In genomic region chr1:17923684-17924083, GRCh38 we compare ENCODE assay signal across 26 cellular contexts.
DNase-seq lines count a peak whose midpoint lies in the region; ATAC-seq and TF ChIP-seq lines count a peak whose summit lies in the region.
"Had no signal": no experiment of that assay in that cellular context is flagged by ENCODE, and none has a peak within 500 bp of the region (broad histone marks: within the 10 kb centered on the region; RNA-seq: fewer than 3 reads in every experiment).

No MANE protein-coding gene starts in this region.

- H3K27me3 Mint-ChIP-seq in naive thymus-derived CD8-positive, alpha-beta T cell = peaks cover 17 to 80% (median 43%) of the 10 kb centered on the region in 5 donors
- peaks cover 0 to 61% (median 39%) of the 10 kb centered on the region in 5 donors for H3K27me3 Mint-ChIP-seq in naive thymus-derived CD4-positive, alpha-beta T cell

- peaks cover 0 to 2% (median 0%) of the 10 kb centered on the region in 9 donors for H3K9me3 Mint-ChIP-seq in naive thymus-derived CD8-positive, alpha-beta T cell
- H3K9me3 Mint-ChIP-seq in naive thymus-derived CD4-positive, alpha-beta T cell = peaks cover 0 to 4% (median 0%) of the 10 kb centered on the region in 11 donors
- H3K9me3 Mint-ChIP-seq: activated naive CD8-positive, alpha-beta T cell treated with anti-CD3 and anti-CD28 coated beads, Interleukin-2, amount 50 U/mL, for 24 hours; central memory CD8-positive, alpha-beta T cell; stimulated activated naive CD8-positive, alpha-beta T cell treated with anti-CD3 and anti-CD28 coated beads, Interleukin-15, Interleukin-2, amounts not matched to agents 100 ng/mL and 50 ng/mL, for 24 hours had no signal

- intact Hi-C loops in right cardiac atrium (cut with DNase I) (loop anchor here in 3 of 4 donors (5.0 to 10.0 kb wide), 3 partner anchors 171 to 181 kb away; partner anchors contain the start of gene IGSF21 (in 1 of the 3)), left ventricle myocardium inferior (cut with micrococcal nuclease) (no loop called here)
- intact Hi-C loops in naive thymus-derived CD4-positive, alpha-beta T cell (cut with micrococcal nuclease) = loop anchor here in 1 of 2 donors (1.0 kb wide), 1 partner anchor 177 kb away; no protein-coding TSS in a partner anchor

- H3K4me1 Mint-ChIP-seq in naive thymus-derived CD8-positive, alpha-beta T cell = peaks cover 0 to 6% (median under 1%) of the 10 kb centered on the region in 4 donors
- peaks cover 0 to 11% (median 0%) of the 10 kb centered on the region in 7 donors for H3K4me1 Mint-ChIP-seq in naive thymus-derived CD4-positive, alpha-beta T cell
- H3K4me1 Mint-ChIP-seq: activated naive CD8-positive, alpha-beta T cell treated with anti-CD3 and anti-CD28 coated beads, Interleukin-2, amount 50 U/mL, for 24 hours; central memory CD8-positive, alpha-beta T cell; immature natural killer cell; naive B cell had no signal

- CTCF ChIA-PET in naive thymus-derived CD4-positive, alpha-beta T cell (lab: Charles Lee) = interaction anchor here (2.1 kb wide), 1 partner anchor 177 kb away, joined by 7 read pairs; no protein-coding TSS in a partner anchor

- H3K4me1 ChIP-seq in right cardiac atrium (ENCODE audit: control insufficient read depth, insufficient read depth, low read length) = no peaks in the 10 kb centered on the region
- peaks cover 7% of the 10 kb centered on the region for H3K4me1 ChIP-seq in left ventricle myocardium inferior
- H3K4me1 ChIP-seq in naive thymus-derived CD4-positive, alpha-beta T cell (ENCODE audit: control insufficient read depth in 2 of 2, insufficient read depth in 2 of 2, low read length in 2 of 2) = no peaks in the 10 kb centered on the region
- H3K4me1 ChIP-seq: left lung, Peyer's patch, SJCRH30, vagina had no signal

- H3K4me3 ChIP-seq in right cardiac atrium (ENCODE audit: low read length) (no peak overlapping the region), left ventricle myocardium inferior (no peak overlapping the region)
- no peak overlapping the region for H3K4me3 ChIP-seq in naive thymus-derived CD4-positive, alpha-beta T cell (ENCODE audit: low read length)
- H3K4me3 ChIP-seq: left lung, Peyer's patch, SJCRH30, vagina had no signal

- no peaks in the 10 kb centered on the region for H3K9me3 ChIP-seq in right cardiac atrium (ENCODE audit: control insufficient read depth, low read length)
- no peaks in the 10 kb centered on the region for H3K9me3 ChIP-seq in left ventricle myocardium inferior (replicated peaks)
- no peaks in the 10 kb centered on the region for H3K9me3 ChIP-seq in naive thymus-derived CD4-positive, alpha-beta T cell (ENCODE audit: control insufficient read depth in 2 of 3, low read length in 3 of 3)
- H3K9me3 ChIP-seq: left lung, Peyer's patch, SJCRH30, vagina had no signal

- DNase-seq in DMS 273 (lab: John Stamatoyannopoulos, UW; ENCODE audit: unreplicated experiment) (peak; percentile 40), DMS 273 treated with DMSO at 0.1 percent for 48 hours (lab: John Stamatoyannopoulos, UW) (no peak), right cardiac atrium (peak in 2 of 3 donors; percentile 49 to 59), left ventricle myocardium inferior (no peak), cerebellum (ENCODE audit: low spot score) (peak; percentile 18), omental fat pad (ENCODE audit: low spot score) (no peak)
- no peak for DNase-seq in naive thymus-derived CD8-positive, alpha-beta T cell
- no peak for DNase-seq in naive thymus-derived CD4-positive, alpha-beta T cell
- DNase-seq: activated CD4-positive, alpha-beta T cell treated with anti-CD3 and anti-CD28 coated beads for 48 hours; activated CD8-positive, alpha-beta memory T cell treated with anti-CD3 and anti-CD28 coated beads for 24 hours; activated naive CD8-positive, alpha-beta T cell treated with anti-CD3 and anti-CD28 coated beads, Interleukin-2, amount 50 U/mL, for 24 hours; GOT3; immature natural killer cell; left lung; naive B cell; NCI-H1048; NCI-H526 treated with DMSO at 0.1 percent for 48 hours; Peyer's patch; SJCRH30; T1000; WERI-Rb-1 had no signal

- H3K36me3 Mint-ChIP-seq in naive thymus-derived CD8-positive, alpha-beta T cell = no peaks in the 10 kb centered on the region
- H3K36me3 Mint-ChIP-seq in naive thymus-derived CD4-positive, alpha-beta T cell = no peaks in the 10 kb centered on the region
- H3K36me3 Mint-ChIP-seq: immature natural killer cell, naive B cell had no signal

- peak overlapping the region in 1 of 10 donors; percentile 12 for H3K27ac Mint-ChIP-seq in naive thymus-derived CD8-positive, alpha-beta T cell
- no peak overlapping the region for H3K27ac Mint-ChIP-seq in naive thymus-derived CD4-positive, alpha-beta T cell
- H3K27ac Mint-ChIP-seq: activated naive CD8-positive, alpha-beta T cell treated with anti-CD3 and anti-CD28 coated beads, Interleukin-2, amount 50 U/mL, for 24 hours; IgD-negative memory B cell; immature natural killer cell; naive B cell; stimulated activated naive CD8-positive, alpha-beta T cell treated with anti-CD3 and anti-CD28 coated beads, Interleukin-15, Interleukin-2, amounts not matched to agents 100 ng/mL and 50 ng/mL, for 24 hours had no signal

- TF ChIP-seq CTCF in left ventricle myocardium inferior (IDR thresholded peaks at IDR 0.05; ENCODE audit: borderline replicate concordance) = no peak
- no peak for TF ChIP-seq CTCF in omental fat pad (IDR thresholded peaks at IDR 0.05)

- POLR2A ChIA-PET in naive thymus-derived CD8-positive, alpha-beta T cell (lab: Charles Lee) = no interaction called here
- POLR2A ChIA-PET in naive thymus-derived CD4-positive, alpha-beta T cell (lab: Charles Lee) = no interaction called here

- ATAC-seq in right cardiac atrium (peak; percentile 61 to 70), omental fat pad (ENCODE audit: low FRiP score) (no peak)
- no peak for ATAC-seq in naive thymus-derived CD8-positive, alpha-beta T cell
- ATAC-seq in naive thymus-derived CD4-positive, alpha-beta T cell = no peak
- ATAC-seq: activated naive CD8-positive, alpha-beta T cell treated with anti-CD3 and anti-CD28 coated beads, Interleukin-2, amount 50 U/mL, for 24 hours; left lung had no signal

- H3K4me3 Mint-ChIP-seq in naive thymus-derived CD8-positive, alpha-beta T cell = no peak overlapping the region
- no peak overlapping the region for H3K4me3 Mint-ChIP-seq in naive thymus-derived CD4-positive, alpha-beta T cell
- H3K4me3 Mint-ChIP-seq: activated naive CD8-positive, alpha-beta T cell treated with anti-CD3 and anti-CD28 coated beads, Interleukin-2, amount 50 U/mL, for 24 hours; central memory CD8-positive, alpha-beta T cell; immature natural killer cell; stimulated activated naive CD8-positive, alpha-beta T cell treated with anti-CD3 and anti-CD28 coated beads, Interleukin-15, Interleukin-2, amounts not matched to agents 100 ng/mL and 50 ng/mL, for 24 hours had no signal

- H3K36me3 ChIP-seq in left ventricle myocardium inferior = no peaks in the 10 kb centered on the region
- H3K36me3 ChIP-seq in naive thymus-derived CD4-positive, alpha-beta T cell (ENCODE audit: control insufficient read depth in 2 of 3, insufficient read depth in 3 of 3, low read length in 3 of 3) = no peaks in the 10 kb centered on the region
- H3K36me3 ChIP-seq: left lung, Peyer's patch, SJCRH30, vagina, WERI-Rb-1 had no signal

- H3K27ac ChIP-seq in right cardiac atrium (ENCODE audit: low read length) = no peak overlapping the region
- H3K27ac ChIP-seq in left ventricle myocardium inferior (replicated peaks) = no peak overlapping the region
- no peak overlapping the region for H3K27ac ChIP-seq in naive thymus-derived CD4-positive, alpha-beta T cell (ENCODE audit: low read depth, low read length)
- H3K27ac ChIP-seq: 22Rv1, left lung, Peyer's patch, SJCRH30, vagina, WERI-Rb-1 had no signal

- 46% methylated on average over 5 of the region's 5 CpGs for WGBS in right cardiac atrium

- H3K27me3 ChIP-seq in right cardiac atrium (ENCODE audit: control insufficient read depth, insufficient read depth) = no peaks in the 10 kb centered on the region
- H3K27me3 ChIP-seq in left ventricle myocardium inferior (ENCODE audit: low read depth) = peaks cover 94% of the 10 kb centered on the region
- no peaks in the 10 kb centered on the region for H3K27me3 ChIP-seq in naive thymus-derived CD4-positive, alpha-beta T cell (ENCODE audit: control insufficient read depth in 2 of 2, insufficient read depth in 2 of 2, low read length in 2 of 2)
- H3K27me3 ChIP-seq: Peyer's patch, SJCRH30, vagina had no signal

Comparison
In these comparisons a context has a peak if more than half of its experiments do, and no peak if none do; other contexts are left out.
1. DNase-seq: peak in DMS 273 (single experiment), right cardiac atrium (2 of 3) and cerebellum (single experiment); none in DMS 273 treated with DMSO at 0.1 percent for 48 hours (single experiment), left ventricle myocardium inferior (single experiment), naive thymus-derived CD8-positive, alpha-beta T cell (0 of 10), omental fat pad (single experiment) and naive thymus-derived CD4-positive, alpha-beta T cell (0 of 9).
2. ATAC-seq: peak in right cardiac atrium (2 of 2); none in naive thymus-derived CD8-positive, alpha-beta T cell (0 of 2), omental fat pad (single experiment) and naive thymus-derived CD4-positive, alpha-beta T cell (single experiment).